In the genomic region with DNA sequence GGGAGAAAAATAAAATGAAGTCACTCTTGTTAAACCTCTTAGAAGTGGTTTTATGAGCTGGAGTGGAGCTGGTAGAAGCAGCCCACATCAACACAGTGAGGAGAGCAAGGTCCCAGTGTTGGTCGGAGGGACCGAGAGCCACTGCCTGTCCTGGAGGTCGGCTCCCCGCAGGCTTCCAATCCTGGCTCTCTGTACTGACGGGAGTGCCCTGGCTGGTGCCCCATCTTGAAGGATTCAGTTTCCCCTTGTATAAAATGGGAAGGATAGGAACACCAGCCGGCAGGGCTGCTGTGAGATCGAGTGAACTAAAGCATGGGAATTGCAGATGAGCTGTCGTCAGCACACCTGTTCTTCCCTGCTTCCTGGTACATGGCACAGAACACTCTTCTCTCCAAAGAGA, we compare ENCODE assay signal across 11 cellular contexts.
"Had no signal": no experiment of that assay in that cellular context is flagged by ENCODE, and none has a peak within 500 bp of the region (broad histone marks: within the 10 kb centered on the region; RNA-seq: fewer than 3 reads in every experiment).

No MANE protein-coding gene starts in this region.

- H3K27me3 ChIP-seq: cardiac muscle cell, heart left ventricle, upper lobe of left lung had no signal

- H3K4me3 ChIP-seq: cardiac muscle cell, heart left ventricle, upper lobe of left lung had no signal

- H3K27ac ChIP-seq: cardiac muscle cell, heart left ventricle, parathyroid adenoma, upper lobe of left lung had no signal

- H3K36me3 ChIP-seq: cardiac muscle cell, heart left ventricle, upper lobe of left lung had no signal

- H3K9me3 ChIP-seq: heart left ventricle, upper lobe of left lung had no signal

- DNase-seq: activated B cell treated with CpG ODN at 0.5 μM for 24 hours; effector CD8-positive, alpha-beta T cell; stimulated activated CD4-positive, alpha-beta T cell treated with anti-CD3 and anti-CD28 coated beads, Interleukin-15, amount 100 ng/mL, for 24 hours; stimulated activated CD4-positive, alpha-beta T cell treated with anti-CD3 and anti-CD28 coated beads, Interleukin-4, amount 100 ng/mL, for 4 hours; T-helper 2 cell had no signal

- H3K9ac ChIP-seq: parathyroid adenoma had no signal

- ATAC-seq: SK-N-SH treated with all-trans-retinoic acid at 6 μM for 48 hours had no signal

- H3K9me3 Mint-ChIP-seq: activated CD4-positive, alpha-beta T cell treated with anti-CD3 and anti-CD28 coated beads, Interleukin-2, amount 10 ng/mL, durations not matched to agents 24 days and 14 days had no signal
